In the genomic region with DNA sequence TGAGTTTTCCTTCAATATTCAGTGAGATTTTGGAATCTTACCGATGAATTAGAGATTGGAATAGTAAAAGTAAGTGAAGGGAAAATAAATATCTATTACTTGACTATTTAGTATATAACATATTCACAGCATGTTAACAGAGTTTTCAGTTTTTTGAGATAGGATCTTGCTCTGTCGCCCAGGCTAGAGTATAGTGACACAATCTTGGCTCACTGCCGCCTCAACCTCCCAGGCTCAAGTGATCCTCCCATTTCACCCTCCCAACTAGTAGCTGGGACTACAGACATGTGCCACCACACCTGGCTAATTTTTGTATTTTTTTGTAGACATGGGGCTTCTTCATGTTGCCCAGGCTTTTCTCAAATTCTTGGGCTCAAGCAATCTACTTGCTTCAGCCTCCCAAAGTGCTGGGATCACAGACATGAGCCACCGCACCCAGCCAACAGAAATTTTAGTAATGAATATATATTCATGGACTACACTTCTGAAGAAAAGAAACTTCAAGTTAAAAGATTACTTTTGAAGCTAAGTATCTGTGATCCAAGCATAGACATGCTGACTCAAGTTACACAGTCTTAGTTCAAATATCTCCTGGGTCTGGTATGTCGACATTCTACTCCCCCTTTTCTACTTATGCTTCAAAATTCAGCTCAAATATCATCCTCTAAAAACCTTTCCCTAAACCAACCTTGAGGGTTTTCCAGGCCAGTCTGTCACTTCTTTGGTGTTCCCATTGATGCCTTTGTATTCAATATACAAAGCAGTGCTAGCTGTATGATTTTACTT, we compare ENCODE assay signal across 11 cellular contexts. TPM values are rescaled to one million over a fixed set of nuclear protein-coding genes. Genes with fewer than 3 reads are reported as not detected.
DNase-seq lines count a peak whose midpoint lies in the region; ATAC-seq and TF ChIP-seq lines count a peak whose summit lies in the region.
"Had no signal": no experiment of that assay in that cellular context is flagged by ENCODE, and none has a peak within 500 bp of the region (broad histone marks: within the 10 kb centered on the region; RNA-seq: fewer than 3 reads in every experiment).

No MANE protein-coding gene starts in this region.

- H3K9ac ChIP-seq in IMR-90 (ENCODE audit: low read depth, low read length), result no peak overlapping the region

- H3K9me3 ChIP-seq in CD8-positive, alpha-beta T cell (ENCODE audit: low read length), result no peaks in the 10 kb centered on the region
- H3K9me3 ChIP-seq in IMR-90 (ENCODE audit: control insufficient read depth, insufficient read depth, low read length), result no peaks in the 10 kb centered on the region
- H3K9me3 ChIP-seq: body of pancreas had no signal

- H2BK15ac ChIP-seq in IMR-90 (ENCODE audit: low read depth, low read length), result no peak overlapping the region

- peak overlapping the region; percentile 23 for H3K27ac Mint-ChIP-seq in CD8-positive, alpha-beta T cell
- peak overlapping the region; percentile 67 for H3K27ac Mint-ChIP-seq in osteocyte (ENCODE audit: unreplicated experiment)

- H3K14ac ChIP-seq in IMR-90 (replicated peaks; ENCODE audit: low read depth, low read length), result no peak overlapping the region

- peaks cover 15% of the 10 kb centered on the region for H3K9me1 ChIP-seq in IMR-90 (ENCODE audit: insufficient read depth, low read length)

- peaks cover 11 to 63% of the 10 kb centered on the region in 2 experiments for H3K79me1 ChIP-seq in IMR-90 (ENCODE audit: low read depth in 1 of 2, low read length in 2 of 2)

- no peak overlapping the region; the same call in 1 of the 2 replicates for H3K23ac ChIP-seq in IMR-90 (ENCODE audit: low read depth, low read length)

- H2AK9ac ChIP-seq in IMR-90 (replicated peaks; ENCODE audit: low read depth, low read length, poor library complexity), result no peak overlapping the region

- no peak for ATAC-seq in CD8-positive, alpha-beta T cell
- ATAC-seq in IMR-90 (ENCODE audit: low read depth), result peak; percentile 85
- no peak for ATAC-seq in HG03095 (IDR thresholded peaks at IDR 0.05; ENCODE audit: unreplicated experiment)
- ATAC-seq in HG02973 (IDR thresholded peaks at IDR 0.05; ENCODE audit: unreplicated experiment), result no peak
- ATAC-seq in HG02571 (IDR thresholded peaks at IDR 0.05; ENCODE audit: unreplicated experiment), result no peak
- ATAC-seq: body of pancreas had no signal

- H4K91ac ChIP-seq in IMR-90 (ENCODE audit: insufficient read depth, low read depth, low read length), result no peak overlapping the region; the same call in 1 of the 2 replicates

- no TSS peak for BruUV-seq in IMR-90 (replicated peaks; lab: Mats Ljungman, UMichigan)

- TF ChIP-seq RAD21 in IMR-90 (IDR thresholded peaks at IDR 0.05; ENCODE audit: low read length), result no peak

- H4K20me1 ChIP-seq in IMR-90 (ENCODE audit: insufficient read depth, low read length), result peaks cover 90% of the 10 kb centered on the region

- H3K56ac ChIP-seq in IMR-90 (ENCODE audit: extremely low read depth, insufficient read depth, low read length), result no peak overlapping the region

- no peak for DNase-seq in CD8-positive, alpha-beta T cell
- peak; percentile 80 for DNase-seq in IMR-90
- peak; percentile 34 to 56 for DNase-seq in erythroblast (lab: John Stamatoyannopoulos, UW)
- no peak for DNase-seq in osteocyte (ENCODE audit: extremely low spot score, unreplicated experiment)
- DNase-seq: activated CD4-positive, alpha-beta T cell treated with anti-CD3 and anti-CD28 coated beads, Interleukin-2, amount 50 U/mL, for 1 hour; Karpas-422; stimulated activated CD4-positive, alpha-beta T cell treated with anti-CD3 and anti-CD28 coated beads, Interleukin-12 subunit alpha, Interleukin-12 subunit beta, amount 100 ng/mL, for 4 hours had no signal

- H3K4me3 ChIP-seq in CD8-positive, alpha-beta T cell (ENCODE audit: low read depth, low read length), result no peak overlapping the region
- H3K4me3 ChIP-seq in IMR-90 (ENCODE audit: insufficient read depth, low read depth, low read length), result no peak overlapping the region
- H3K4me3 ChIP-seq: body of pancreas had no signal

- no peak overlapping the region for H2BK20ac ChIP-seq in IMR-90 (ENCODE audit: low read depth, low read length)

- H4K8ac ChIP-seq in IMR-90 (ENCODE audit: low read depth in 2 of 2, low read length in 2 of 2), result no peak overlapping the region

- H2BK120ac ChIP-seq in IMR-90 (ENCODE audit: low read depth, low read length), result no peak overlapping the region

- H2AFZ ChIP-seq in IMR-90 (replicated peaks; ENCODE audit: low read length, poor library complexity), result no peak overlapping the region

- peak overlapping the region; percentile 74 for H3K4me2 ChIP-seq in IMR-90 (ENCODE audit: low read depth, low read length)

- dilution Hi-C loops in IMR-90 (cut with HindIII; ENCODE audit: low sequenced_read_pairs, unreplicated experiment), result no loop called here

- no peak for TF ChIP-seq CTCF in CD8-positive, alpha-beta T cell (IDR thresholded peaks at IDR 0.05)
- no peak for TF ChIP-seq CTCF in IMR-90 (conservative IDR thresholded peaks at IDR 0.05; ENCODE audit: low read depth, low read length)
- TF ChIP-seq CTCF in osteocyte (IDR thresholded peaks at IDR 0.05), result no peak

- peaks cover 3% of the 10 kb centered on the region for H3K36me3 Mint-ChIP-seq in CD8-positive, alpha-beta T cell
- no peaks in the 10 kb centered on the region for H3K36me3 Mint-ChIP-seq in osteocyte (ENCODE audit: unreplicated experiment)

- WGBS in IMR-90 (ENCODE audit: extremely low coverage in 2 of 2, insufficient read length in 1 of 2), 2 experiments, result 14% methylated on average over 1 of the region's 5 CpGs; no CpG with 5 or more reads in 1 of the 2 experiments

- H3K9me3 Mint-ChIP-seq in CD8-positive, alpha-beta T cell, result no peaks in the 10 kb centered on the region
- no peaks in the 10 kb centered on the region for H3K9me3 Mint-ChIP-seq in osteocyte (ENCODE audit: unreplicated experiment)

- peaks cover 75% of the 10 kb centered on the region for H3K4me1 ChIP-seq in CD8-positive, alpha-beta T cell (ENCODE audit: insufficient read depth, low read length)
- H3K4me1 ChIP-seq in IMR-90 (ENCODE audit: control insufficient read depth, insufficient read depth, low read length), result peaks cover 26% of the 10 kb centered on the region

- H3K4me3 Mint-ChIP-seq in CD8-positive, alpha-beta T cell, result no peak overlapping the region
- no peak overlapping the region for H3K4me3 Mint-ChIP-seq in osteocyte (ENCODE audit: unreplicated experiment)

- intact Hi-C loops in CD8-positive, alpha-beta T cell (cut with DNase I, micrococcal nuclease), result loop anchor here in 1 of 2 experiments (2.0 kb wide), 1 partner anchor 13 kb away; a partner anchor contains a TSS
- intact Hi-C loops in IMR-90 (cut with micrococcal nuclease), result loop anchor here (5.0 kb wide), 1 partner anchor 674 kb away; no protein-coding TSS in a partner anchor

- no peaks in the 10 kb centered on the region for H3K27me3 Mint-ChIP-seq in CD8-positive, alpha-beta T cell (ENCODE audit: low read depth)
- no peaks in the 10 kb centered on the region for H3K27me3 Mint-ChIP-seq in osteocyte (ENCODE audit: unreplicated experiment)

- H3K4me1 Mint-ChIP-seq in CD8-positive, alpha-beta T cell (ENCODE audit: low read depth), result peaks cover 84% of the 10 kb centered on the region
- H3K4me1 Mint-ChIP-seq in osteocyte (ENCODE audit: unreplicated experiment), result peaks cover 59% of the 10 kb centered on the region

- H3K4ac ChIP-seq in IMR-90 (ENCODE audit: low read depth, low read length), result no peak overlapping the region

- in situ Hi-C loops in IMR-90 (cut with MboI; ENCODE audit: low sequenced_read_pairs), result no loop called here

- TF ChIP-seq POLR2A in IMR-90 (IDR thresholded peaks at IDR 0.05; ENCODE audit: low read depth, low read length), result no peak
- no peak for TF ChIP-seq POLR2A in erythroblast (IDR thresholded peaks at IDR 0.05; ENCODE audit: low read length)

- no peak overlapping the region for H3K27ac ChIP-seq in CD8-positive, alpha-beta T cell (ENCODE audit: low read depth, low read length)
- peak overlapping the region; percentile 82 for H3K27ac ChIP-seq in IMR-90 (ENCODE audit: insufficient read depth, low read length)
- H3K27ac ChIP-seq: body of pancreas had no signal

- no peak overlapping the region for H2AK5ac ChIP-seq in IMR-90 (ENCODE audit: low read depth, low read length)

- CTCF ChIA-PET in CD8-positive, alpha-beta T cell (lab: Charles Lee), result interaction anchor here (1.3 to 2.8 kb wide), 2 partner anchors 8 to 31 kb away, joined by 4 to 25 read pairs; no protein-coding TSS in a partner anchor
- CTCF ChIA-PET in IMR-90 (lab: Yijun Ruan, JAX), result interaction anchor here (1.1 kb wide), 1 partner anchor 8 kb away, joined by 5 read pairs; no protein-coding TSS in a partner anchor

- no peaks in the 10 kb centered on the region for H3K36me3 ChIP-seq in CD8-positive, alpha-beta T cell (ENCODE audit: insufficient read depth, low read length)
- H3K36me3 ChIP-seq in IMR-90 (ENCODE audit: control insufficient read depth, insufficient read depth, low read length), result no peaks in the 10 kb centered on the region

- peak overlapping the region; percentile 61; the same call in 1 of the 2 replicates for H3K18ac ChIP-seq in IMR-90 (ENCODE audit: low read depth, low read length)

- H2BK5ac ChIP-seq in IMR-90 (ENCODE audit: low read depth, low read length, poor library complexity, severe bottlenecking), result peak overlapping the region; percentile 62

- POLR2A ChIA-PET in CD8-positive, alpha-beta T cell (lab: Charles Lee), result interaction anchor here (0.7 kb wide), 1 partner anchor 11 kb away, joined by 3 read pairs; no protein-coding TSS in a partner anchor
- POLR2A ChIA-PET in IMR-90 (lab: Charles Lee; ENCODE audit: unreplicated experiment), result no interaction called here

- H3K27me3 ChIP-seq in CD8-positive, alpha-beta T cell (ENCODE audit: insufficient read depth, low read length), result no peaks in the 10 kb centered on the region
- no peaks in the 10 kb centered on the region for H3K27me3 ChIP-seq in IMR-90 (ENCODE audit: control insufficient read depth, insufficient read depth, low read length)
- H3K27me3 ChIP-seq: body of pancreas had no signal

- no peak overlapping the region for H4K5ac ChIP-seq in IMR-90 (ENCODE audit: low read depth, low read length)

RNA-seq across cellular contexts. Expression of a gene that starts 13.8 kb away (rescaled TPM):
- 10 to 100 TPM; 89.5 to 93.6 TPM for total RNA-seq in CD8-positive, alpha-beta T cell
- 64.5 and 90.3 TPM in 2 replicates for total RNA-seq in IMR-90 (2012; rRNA removed)
- 103 and 113 TPM in 2 replicates for polyA plus RNA-seq in IMR-90 (2012; rRNA removed)
- 20.1 and 38.4 TPM in 2 replicates for polyA plus RNA-seq in IMR-90 (2012; cell fraction: cytosol; rRNA removed)
- polyA plus RNA-seq in IMR-90 (2012; cell fraction: nucleus; rRNA removed; ENCODE audit: low replicate concordance), result 6.4 and 41.8 TPM in 2 replicates
- total RNA-seq in osteocyte, result 68.3 and 70.6 TPM in 2 replicates

RNA-seq across cellular contexts. Expression of a gene that starts 39.3 kb away (rescaled TPM):
- 10 to 100 TPM; 31.6 to 33.2 TPM for total RNA-seq in CD8-positive, alpha-beta T cell
- total RNA-seq in IMR-90 (2012; rRNA removed) (90.7 and 124 TPM in 2 replicates), osteocyte (52.2 and 55.8 TPM in 2 replicates)
- 48.0 and 64.2 TPM in 2 replicates for polyA plus RNA-seq in IMR-90 (2012; rRNA removed)
- 6.7 and 15.9 TPM in 2 replicates for polyA plus RNA-seq in IMR-90 (2012; cell fraction: cytosol; rRNA removed)
- 1.5 and 27.9 TPM in 2 replicates for polyA plus RNA-seq in IMR-90 (2012; cell fraction: nucleus; rRNA removed; ENCODE audit: low replicate concordance)

RNA-seq across cellular contexts. Expression of a gene that starts 50.2 kb away (rescaled TPM):
- 100 to 1,000 TPM in 1 of 2 experiments, 10 to 100 TPM in 1; 98.7 to 102 TPM for total RNA-seq in CD8-positive, alpha-beta T cell
- total RNA-seq in IMR-90 (2012; rRNA removed) (25.6 and 61.9 TPM in 2 replicates), osteocyte (44.0 and 49.7 TPM in 2 replicates)
- polyA plus RNA-seq in IMR-90 (2012; rRNA removed), result 17.8 and 23.6 TPM in 2 replicates
- polyA plus RNA-seq in IMR-90 (2012; cell fraction: cytosol; rRNA removed), result 6.2 and 9.8 TPM in 2 replicates
- polyA plus RNA-seq in IMR-90 (2012; cell fraction: nucleus; rRNA removed; ENCODE audit: low replicate concordance), result 5.4 and 9.6 TPM in 2 replicates

Comparison
In these comparisons a context has a peak if more than half of its experiments do, and no peak if none do; other contexts are left out.
1. DNase-seq: peak in IMR-90 (single experiment) and erythroblast (2 of 2); none in CD8-positive, alpha-beta T cell (0 of 7) and osteocyte (single experiment).